ENCODE assay signal across 12 cellular contexts in the genomic region with DNA sequence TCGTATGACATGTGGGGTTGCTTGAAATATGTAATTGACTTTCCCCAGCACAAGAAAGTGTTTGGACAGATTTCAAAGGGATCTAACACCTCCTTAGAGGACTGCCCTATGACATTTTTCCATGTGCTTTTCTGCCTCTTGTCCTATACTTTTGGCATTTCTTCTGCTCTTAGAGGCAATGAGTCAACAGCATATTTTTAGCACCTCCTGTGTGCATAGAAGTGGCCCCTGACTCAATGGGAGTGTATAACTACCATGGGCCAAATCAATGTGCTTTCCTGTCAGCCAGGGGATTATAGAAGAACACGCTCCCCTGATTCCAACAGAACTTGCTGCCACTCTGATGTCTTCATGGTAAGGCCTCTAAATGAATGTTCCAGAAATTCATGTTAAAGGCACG. TPM values are rescaled to one million over a fixed set of nuclear protein-coding genes. Genes with fewer than 3 reads are reported as not detected.
"Had no signal": no experiment of that assay in that cellular context is flagged by ENCODE, and none has a peak within 500 bp of the region (broad histone marks: within the 10 kb centered on the region; RNA-seq: fewer than 3 reads in every experiment).

No MANE protein-coding gene starts in this region.

RNA-seq across cellular contexts. Expression of gene PGM5, which starts 4.7 kb away (rescaled TPM):
- total RNA-seq: naive thymus-derived CD8-positive, alpha-beta T cell; natural killer cell treated with Interleukin-12 subunit alpha and Interleukin-12 subunit beta and Interleukin-15 and Interleukin-18, amount 100 ng/mL, for 72 hours; osteocyte had no signal

RNA-seq across cellular contexts. Expression of gene FOXD4L3, which starts 49.1 kb away (rescaled TPM):
- total RNA-seq: natural killer cell treated with Interleukin-12 subunit alpha and Interleukin-12 subunit beta and Interleukin-15 and Interleukin-18, amount 100 ng/mL, for 72 hours; neural crest cell; osteocyte; posterior vena cava; prostate gland; renal cortical epithelial cell; right atrium auricular region; sciatic nerve; testis; transverse colon; ureter had no signal
